In genomic region chr1:10941891-10942541, GRCh38 we compare ENCODE assay signal across 2 cellular contexts.
TF ChIP-seq lines count a peak whose summit lies in the region.

No MANE protein-coding gene starts in this region.

TF ChIP-seq in HCT116, 20 proteins besides CTCF, POLR2A, EP300 and RAD21 (continued from another document):
- no peak for TF ChIP-seq POLR2AphosphoS5 (IDR thresholded peaks at IDR 0.05; ENCODE audit: low read depth, low read length)
- TF ChIP-seq ATF3 (IDR thresholded peaks at IDR 0.05), result no peak
- TF ChIP-seq CBX3 (IDR thresholded peaks at IDR 0.05; ENCODE audit: low read depth), result no peak
- TF ChIP-seq JUND (IDR thresholded peaks at IDR 0.05), result no peak
- TF ChIP-seq ELF1 (IDR thresholded peaks at IDR 0.05; ENCODE audit: borderline replicate concordance, low read depth), result no peak
- no peak for TF ChIP-seq ZNF274 (IDR thresholded peaks at IDR 0.05; ENCODE audit: low read depth, low read length)
- TF ChIP-seq YY1 (IDR thresholded peaks at IDR 0.05; ENCODE audit: extremely low read depth, insufficient replicate concordance, low read depth, low read length), result no peak
- no peak for TF ChIP-seq FOSL1 (IDR thresholded peaks at IDR 0.05; ENCODE audit: low read depth)
- no peak for TF ChIP-seq REST (IDR thresholded peaks at IDR 0.05; ENCODE audit: low read depth)
- TF ChIP-seq EGR1 (IDR thresholded peaks at IDR 0.05; ENCODE audit: low read depth), result no peak

TF ChIP-seq in GM12878, 131 proteins besides CTCF, POLR2A, EP300 and RAD21 (continued from another document):
- TF ChIP-seq TCF3 (IDR thresholded peaks at IDR 0.05; ENCODE audit: borderline replicate concordance, insufficient read depth, low read depth, low read length) (0 out of 2 replicates have a peak, but pooled peaks have one; percentile 21), YY1 (IDR thresholded peaks at IDR 0.05; ENCODE audit: low read depth, low read length) (peak; percentile 53; the same call in 1 of the 2 replicates), ZBED1 (IDR thresholded peaks at IDR 0.05; ENCODE audit: borderline replicate concordance) (no peak), TAF1 (IDR thresholded peaks at IDR 0.05; ENCODE audit: borderline replicate concordance, low read depth, low read length) (no peak), ATF3 (IDR thresholded peaks at IDR 0.05; ENCODE audit: borderline replicate concordance, extremely low read depth, low read depth, low read length) (peak; percentile 21; the same call in 1 of the 2 replicates)
